Comparison of ENCODE assay signal across 20 cellular contexts in the genomic region with DNA sequence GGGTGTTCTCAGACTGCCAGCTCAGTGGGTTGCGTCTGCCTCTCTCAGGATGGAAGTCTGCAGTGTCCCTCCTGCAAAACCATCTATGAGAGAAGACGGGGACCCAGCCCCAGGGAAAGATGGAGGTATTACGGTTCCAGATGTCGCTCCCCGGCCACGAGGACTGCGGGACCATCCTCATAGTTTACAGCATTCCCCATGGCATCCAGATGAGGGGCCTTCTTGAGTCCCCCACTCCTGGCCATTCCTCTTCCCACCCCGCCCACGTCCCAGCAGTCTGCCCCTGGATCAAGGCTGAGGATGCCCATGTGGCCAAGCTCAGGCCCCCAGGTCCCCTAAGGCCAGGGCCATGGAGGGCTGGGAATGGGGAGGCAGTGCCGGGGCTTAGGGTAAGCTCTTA. TPM values are rescaled to one million over a fixed set of nuclear protein-coding genes. Genes with fewer than 3 reads are reported as not detected.
"Had no signal": no experiment of that assay in that cellular context is flagged by ENCODE, and none has a peak within 500 bp of the region (broad histone marks: within the 10 kb centered on the region; RNA-seq: fewer than 3 reads in every experiment).

No MANE protein-coding gene starts in this region.

RNA-seq across cellular contexts. Expression of a gene that starts 28.9 kb away (rescaled TPM):
- total RNA-seq: activated CD4-positive, alpha-beta memory T cell treated with anti-CD3 and anti-CD28 coated beads for 36 hours; activated CD4-positive, alpha-beta T cell treated with anti-CD3 and anti-CD28 coated beads for 36 hours; activated CD4-positive, alpha-beta T cell treated with anti-CD3 and anti-CD28 coated beads, Interleukin-2, amount 10 ng/mL, durations not matched to agents 24 days and 14 days; activated CD8-positive, alpha-beta memory T cell treated with anti-CD3 and anti-CD28 coated beads for 36 hours; activated CD8-positive, alpha-beta memory T cell treated with anti-CD3 and anti-CD28 coated beads, Interleukin-2, amount 10 ng/mL, durations not matched to agents 7 days and 5 days; activated CD8-positive, alpha-beta T cell treated with anti-CD3 and anti-CD28 coated beads, Interleukin-2, amount 10 ng/mL, durations not matched to agents 7 days and 5 days; activated T-cell treated with anti-CD3 and anti-CD28 coated beads, Interleukin-2, amount 50 U/mL, for 4 hours; activated T-helper 17 cell treated with anti-CD3 and anti-CD28 coated beads, Interleukin-2, amount 50 U/mL, for 72 hours; astrocyte; bronchial epithelial cell; cardiac septum; chondrocyte; dermis blood vessel endothelial cell; esophagus squamous epithelium; fibroblast of lung; fibroblast of villous mesenchyme; gastroesophageal sphincter; glomerular endothelial cell; T-helper 1 cell treated with Interleukin-12 subunit alpha and Interleukin-12 subunit beta and Interleukin-4 antibody, amounts not matched to agents 30 ng/mL and 1 ng/mL, for 36 hours had no signal
- polyA plus RNA-seq: adipose tissue, fibroblast of lung had no signal

RNA-seq across cellular contexts. Expression of a gene that starts 59.1 kb away (rescaled TPM):
- total RNA-seq: activated CD4-positive, alpha-beta memory T cell treated with anti-CD3 and anti-CD28 coated beads for 36 hours; activated T-helper 17 cell treated with anti-CD3 and anti-CD28 coated beads, Interleukin-2, amount 50 U/mL, for 72 hours; astrocyte; bronchial epithelial cell; dermis blood vessel endothelial cell; esophagus squamous epithelium; fibroblast of villous mesenchyme had no signal
